In genomic region chr7:73734619-73735525, GRCh38 we compare ENCODE assay signal across 8 cellular contexts. TPM values are rescaled to one million over a fixed set of nuclear protein-coding genes. Genes with fewer than 3 reads are reported as not detected.
DNase-seq lines count a peak whose midpoint lies in the region; ATAC-seq and TF ChIP-seq lines count a peak whose summit lies in the region.

No MANE protein-coding gene starts in this region.

- no peaks in the 10 kb centered on the region for H3K9me3 ChIP-seq in SJSA1 (replicated peaks)

- peak overlapping the region; percentile 23; the same call in 1 of the 2 replicates for H3K27ac ChIP-seq in SJSA1

- peak; percentile 6 for TF ChIP-seq POLR2A in NB4 (IDR thresholded peaks at IDR 0.05; ENCODE audit: extremely low read depth, insufficient read length)

- TF ChIP-seq CTCF in NB4 (IDR thresholded peaks at IDR 0.05; ENCODE audit: low read depth, low read length) (peak; percentile 97), omental fat pad (IDR thresholded peaks at IDR 0.05) (no peak)

- intact Hi-C loops in head of caudate nucleus (cut with DNase I) = loop anchor here (5.0 kb wide), 1 partner anchor 107 kb away; the partner anchor contains the start of gene METTL27

- peak; percentile 48 for ATAC-seq in GM21619 (IDR thresholded peaks at IDR 0.05; ENCODE audit: unreplicated experiment)
- ATAC-seq in omental fat pad (ENCODE audit: low FRiP score) = no peak

- H3K4me1 ChIP-seq in SJSA1 (replicated peaks) = peaks cover 25% of the 10 kb centered on the region

- H3K4me3 ChIP-seq in NB4 (ENCODE audit: low read depth, low read length) = no peak overlapping the region
- H3K4me3 ChIP-seq in SJSA1 = no peak overlapping the region

- H3K27me3 ChIP-seq in SJSA1 (replicated peaks) = no peaks in the 10 kb centered on the region

- DNase-seq in CMK (ENCODE audit: low read depth) = peak; percentile 85
- DNase-seq in NB4 (ENCODE audit: low read depth) = peak; percentile 94
- DNase-seq in SJSA1 (ENCODE audit: low read depth in 1 of 2, low spot score in 2 of 2) = peak; percentile 88 to 95
- peak; percentile 84 for DNase-seq in activated naive CD4-positive, alpha-beta T cell treated with Interleukin-2 at 50 U/mL for 16 hours
- peak in 35 of 42 donors; percentile 13 to 78 (median 50) for DNase-seq in head of caudate nucleus
- DNase-seq in renal cortical epithelial cell (ENCODE audit: low read depth) = peak; percentile 89
- DNase-seq in omental fat pad (ENCODE audit: low spot score) = no peak

- peaks cover 32% of the 10 kb centered on the region for H3K36me3 ChIP-seq in SJSA1

RNA-seq across cellular contexts. Expression of gene ABHD11, which starts 3.7 kb away (rescaled TPM):
- 23.6 and 25.8 TPM in 2 replicates for total RNA-seq in SJSA1 (2014; rRNA removed; shearing (Covaris generic))
- total RNA-seq in renal cortical epithelial cell (20.4 and 67.2 TPM in 2 replicates), omental fat pad (10 to 100 TPM in 2 of 4 donors, 1 to 10 TPM in 2; 6.6 to 13.9 (median 9.4) TPM)

RNA-seq across cellular contexts. Expression of gene STX1A, which starts 15.4 kb away (rescaled TPM):
- total RNA-seq in SJSA1 (2014; rRNA removed; shearing (Covaris generic)) = 8.8 and 10.1 TPM in 2 replicates
- total RNA-seq in renal cortical epithelial cell = 12.9 and 13.9 TPM in 2 replicates
- total RNA-seq in omental fat pad = 10 to 100 TPM in 1 of 4 donors, 1 to 10 TPM in 3; 3.6 to 10.4 (median 4.8) TPM

RNA-seq across cellular contexts. Expression of gene CLDN3, which starts 35.2 kb away (rescaled TPM):
- total RNA-seq in SJSA1 (2014; rRNA removed; shearing (Covaris generic)) = not detected in 2 replicates
- total RNA-seq in renal cortical epithelial cell = 10.8 and 11.6 TPM in 2 replicates
- total RNA-seq in omental fat pad = under 1 TPM in 1 of 4 donors, not detected in 3; 0.28 TPM

RNA-seq across cellular contexts. Expression of gene BUD23, which starts 51.5 kb away (rescaled TPM):
- 42.2 and 45.5 TPM in 2 replicates for total RNA-seq in SJSA1 (2014; rRNA removed; shearing (Covaris generic))
- total RNA-seq in renal cortical epithelial cell (34.0 and 67.7 TPM in 2 replicates), omental fat pad (10 to 100 TPM; 28.8 to 52.2 (median 45.0) TPM)

RNA-seq across cellular contexts. Expression of gene DNAJC30, which starts 51.6 kb away (rescaled TPM):
- 1.3 TPM in 2 replicates for total RNA-seq in SJSA1 (2014; rRNA removed; shearing (Covaris generic))
- total RNA-seq in renal cortical epithelial cell = 1.0 and 1.9 TPM in 2 replicates
- 1 to 10 TPM; 4.0 to 5.3 (median 4.7) TPM for total RNA-seq in omental fat pad
